In genomic region chr16:2770057-2770780, GRCh38 we compare ENCODE assay signal across 9 cellular contexts. TPM values are rescaled to one million over a fixed set of nuclear protein-coding genes. Genes with fewer than 3 reads are reported as not detected.
DNase-seq lines count a peak whose midpoint lies in the region; ATAC-seq, FAIRE-seq and TF ChIP-seq lines count a peak whose summit lies in the region.
"Had no signal": no experiment of that assay in that cellular context is flagged by ENCODE, and none has a peak within 500 bp of the region (broad histone marks: within the 10 kb centered on the region; RNA-seq: fewer than 3 reads in every experiment).

No MANE protein-coding gene starts in this region.

- H3K36me3 ChIP-seq in bronchial epithelial cell (ENCODE audit: control insufficient read depth, insufficient read depth, low read length) = peaks cover 55% of the 10 kb centered on the region
- no peaks in the 10 kb centered on the region for H3K36me3 ChIP-seq in neural progenitor cell

- intact Hi-C loops in activated T-helper 1 cell treated with anti-CD3 and anti-CD28 coated beads, Interleukin-12 subunit alpha, Interleukin-12 subunit beta, Interleukin-2, Interleukin-4 antibody, amounts not matched to agents 30 ng/mL and 10 ng/mL and 1 ng/mL, durations not matched to agents 14 hours and 24 hours and 36 hours (cut with micrococcal nuclease) = no loop called here

- H3F3A ChIP-seq in neural progenitor cell (ENCODE audit: low read depth) = peaks cover 72% of the 10 kb centered on the region

- FAIRE-seq in D721Med (lab: Jason Lieb, UNC) (no peak), bronchial epithelial cell (lab: Jason Lieb, UNC) (no peak)

- H3K4me3 ChIP-seq in bronchial epithelial cell (ENCODE audit: low read depth, low read length) (no peak overlapping the region), neural progenitor cell (no peak overlapping the region)

- H3K27me3 ChIP-seq in bronchial epithelial cell (ENCODE audit: control insufficient read depth, insufficient read depth, low read length) (no peaks in the 10 kb centered on the region), neural progenitor cell (no peaks in the 10 kb centered on the region)

- H3K27ac Mint-ChIP-seq in IgD-negative memory B cell = peak overlapping the region; percentile 31 to 97 (median 82)
- no peak overlapping the region for H3K27ac Mint-ChIP-seq in neural progenitor cell
- no peak overlapping the region for H3K27ac Mint-ChIP-seq in activated T-helper 1 cell treated with anti-CD3 and anti-CD28 coated beads, Interleukin-12 subunit alpha, Interleukin-12 subunit beta, Interleukin-2, Interleukin-4 antibody, amounts not matched to agents 30 ng/mL and 10 ng/mL and 1 ng/mL, durations not matched to agents 14 hours and 24 hours and 36 hours
- H3K27ac Mint-ChIP-seq: activated naive CD8-positive, alpha-beta T cell treated with anti-CD3 and anti-CD28 coated beads, Interleukin-2, amount 10 ng/mL, durations not matched to agents 7 days and 5 days had no signal

- H3K9me3 Mint-ChIP-seq in IgD-negative memory B cell (no peaks in the 10 kb centered on the region), neural progenitor cell (peaks cover 6% of the 10 kb centered on the region)
- H3K9me3 Mint-ChIP-seq in activated T-helper 1 cell treated with anti-CD3 and anti-CD28 coated beads, Interleukin-12 subunit alpha, Interleukin-12 subunit beta, Interleukin-2, Interleukin-4 antibody, amounts not matched to agents 30 ng/mL and 10 ng/mL and 1 ng/mL, durations not matched to agents 14 hours and 24 hours and 36 hours = no peaks in the 10 kb centered on the region
- H3K9me3 Mint-ChIP-seq: activated naive CD8-positive, alpha-beta T cell treated with anti-CD3 and anti-CD28 coated beads, Interleukin-2, amount 10 ng/mL, durations not matched to agents 7 days and 5 days had no signal

- H3K4me1 ChIP-seq in neural progenitor cell = no peaks in the 10 kb centered on the region

- peaks cover 75% of the 10 kb centered on the region for H4K20me1 ChIP-seq in neural progenitor cell (ENCODE audit: low read depth)

- peak overlapping the region; percentile 58 for H3K27ac ChIP-seq in neural progenitor cell

- H3K4me1 Mint-ChIP-seq in IgD-negative memory B cell (peaks cover 0 to 17% (median 5%) of the 10 kb centered on the region in 3 donors), neural progenitor cell (peaks cover 6% of the 10 kb centered on the region)
- H3K4me1 Mint-ChIP-seq in activated T-helper 1 cell treated with anti-CD3 and anti-CD28 coated beads, Interleukin-12 subunit alpha, Interleukin-12 subunit beta, Interleukin-2, Interleukin-4 antibody, amounts not matched to agents 30 ng/mL and 10 ng/mL and 1 ng/mL, durations not matched to agents 14 hours and 24 hours and 36 hours (ENCODE audit: low read depth) = peaks cover 5% of the 10 kb centered on the region
- H3K4me1 Mint-ChIP-seq: activated naive CD8-positive, alpha-beta T cell treated with anti-CD3 and anti-CD28 coated beads, Interleukin-2, amount 10 ng/mL, durations not matched to agents 7 days and 5 days had no signal

- TF ChIP-seq CTCF in D721Med (IDR thresholded peaks at IDR 0.05; ENCODE audit: insufficient read depth, missing control alignments) (peak; percentile 0), bronchial epithelial cell (IDR thresholded peaks at IDR 0.05; ENCODE audit: insufficient read depth, low read length, severe bottlenecking) (peak; percentile 9), neural progenitor cell (IDR thresholded peaks at IDR 0.05) (no peak)

- no peak for ATAC-seq in GM21737 (IDR thresholded peaks at IDR 0.05; ENCODE audit: unreplicated experiment)
- ATAC-seq in GM18505 (IDR thresholded peaks at IDR 0.05; ENCODE audit: unreplicated experiment) = no peak

- H3K9me3 ChIP-seq in neural progenitor cell (ENCODE audit: low read depth) = no peaks in the 10 kb centered on the region

- H2AFZ ChIP-seq in neural progenitor cell (replicated peaks) = no peak overlapping the region

- peak overlapping the region in 2 of 4 donors; percentile 18 to 49 for H3K4me3 Mint-ChIP-seq in IgD-negative memory B cell
- no peak overlapping the region for H3K4me3 Mint-ChIP-seq in neural progenitor cell
- no peak overlapping the region for H3K4me3 Mint-ChIP-seq in activated T-helper 1 cell treated with anti-CD3 and anti-CD28 coated beads, Interleukin-12 subunit alpha, Interleukin-12 subunit beta, Interleukin-2, Interleukin-4 antibody, amounts not matched to agents 30 ng/mL and 10 ng/mL and 1 ng/mL, durations not matched to agents 14 hours and 24 hours and 36 hours
- H3K4me3 Mint-ChIP-seq: activated naive CD8-positive, alpha-beta T cell treated with anti-CD3 and anti-CD28 coated beads, Interleukin-2, amount 10 ng/mL, durations not matched to agents 7 days and 5 days had no signal

- H3K27me3 Mint-ChIP-seq in IgD-negative memory B cell = no peaks in the 10 kb centered on the region
- H3K27me3 Mint-ChIP-seq in neural progenitor cell (ENCODE audit: insufficient read depth, low read depth) = peaks cover 17% of the 10 kb centered on the region
- no peaks in the 10 kb centered on the region for H3K27me3 Mint-ChIP-seq in activated T-helper 1 cell treated with anti-CD3 and anti-CD28 coated beads, Interleukin-12 subunit alpha, Interleukin-12 subunit beta, Interleukin-2, Interleukin-4 antibody, amounts not matched to agents 30 ng/mL and 10 ng/mL and 1 ng/mL, durations not matched to agents 14 hours and 24 hours and 36 hours (ENCODE audit: insufficient read depth)
- H3K27me3 Mint-ChIP-seq: activated naive CD8-positive, alpha-beta T cell treated with anti-CD3 and anti-CD28 coated beads, Interleukin-2, amount 10 ng/mL, durations not matched to agents 7 days and 5 days had no signal

- H3K4me2 ChIP-seq in neural progenitor cell = no peak overlapping the region

- TF ChIP-seq POLR2A in GM18505 (IDR thresholded peaks at IDR 0.05; ENCODE audit: borderline replicate concordance, extremely low read depth, insufficient read depth, insufficient read length) = no peak

- DNase-seq in D721Med (ENCODE audit: insufficient read length, low spot score) (no peak), bronchial epithelial cell (ENCODE audit: low read depth) (no peak), neural progenitor cell (ENCODE audit: low spot score) (no peak), inferior parietal cortex (ENCODE audit: extremely low spot score) (no peak)
- DNase-seq in activated T-helper 1 cell treated with anti-CD3 and anti-CD28 coated beads, Interleukin-12 subunit alpha, Interleukin-12 subunit beta, Interleukin-2, Interleukin-4 antibody, amounts not matched to agents 30 ng/mL and 10 ng/mL and 1 ng/mL, durations not matched to agents 14 hours and 24 hours and 36 hours (ENCODE audit: low spot score) = no peak
- DNase-seq: activated naive CD8-positive, alpha-beta T cell treated with anti-CD3 and anti-CD28 coated beads, Interleukin-2, amount 10 ng/mL, durations not matched to agents 7 days and 5 days had no signal

- H3K9ac ChIP-seq in neural progenitor cell = no peak overlapping the region

- H3K36me3 Mint-ChIP-seq in IgD-negative memory B cell = peaks cover 8% of the 10 kb centered on the region
- H3K36me3 Mint-ChIP-seq in neural progenitor cell = peaks cover 42% of the 10 kb centered on the region
- H3K36me3 Mint-ChIP-seq in activated T-helper 1 cell treated with anti-CD3 and anti-CD28 coated beads, Interleukin-12 subunit alpha, Interleukin-12 subunit beta, Interleukin-2, Interleukin-4 antibody, amounts not matched to agents 30 ng/mL and 10 ng/mL and 1 ng/mL, durations not matched to agents 14 hours and 24 hours and 36 hours (ENCODE audit: low read depth) = peaks cover 61% of the 10 kb centered on the region

- peaks cover 61% of the 10 kb centered on the region for H3K79me2 ChIP-seq in neural progenitor cell (ENCODE audit: low read depth)

RNA-seq across cellular contexts. Expression of gene ELOB, which starts 6.9 kb away (rescaled TPM):
- polyA plus RNA-seq in IgD-negative memory B cell = 262 TPM
- 468 and 946 TPM in 2 replicates for total RNA-seq in bronchial epithelial cell
- 210 and 402 TPM in 2 replicates for total RNA-seq in neural progenitor cell (ENCODE audit: low replicate concordance)
- 256 and 277 TPM in 2 replicates for total RNA-seq in activated T-helper 1 cell treated with anti-CD3 and anti-CD28 coated beads, Interleukin-12 subunit alpha, Interleukin-12 subunit beta, Interleukin-2, Interleukin-4 antibody, amounts not matched to agents 30 ng/mL and 10 ng/mL and 1 ng/mL, durations not matched to agents 14 hours and 24 hours and 36 hours

RNA-seq across cellular contexts. Expression of gene PRSS33, which starts 17.1 kb away (rescaled TPM):
- not detected for polyA plus RNA-seq in IgD-negative memory B cell
- total RNA-seq in bronchial epithelial cell (not detected in 2 replicates), neural progenitor cell (ENCODE audit: low replicate concordance) (0.40 and 0.73 TPM in 2 replicates)
- total RNA-seq in activated T-helper 1 cell treated with anti-CD3 and anti-CD28 coated beads, Interleukin-12 subunit alpha, Interleukin-12 subunit beta, Interleukin-2, Interleukin-4 antibody, amounts not matched to agents 30 ng/mL and 10 ng/mL and 1 ng/mL, durations not matched to agents 14 hours and 24 hours and 36 hours = 0.10 TPM in 1 of 2 replicates, not detected in the other

RNA-seq across cellular contexts. Expression of gene SRRM2, which starts 17.8 kb away (rescaled TPM):
- 159 TPM for polyA plus RNA-seq in IgD-negative memory B cell
- total RNA-seq in bronchial epithelial cell (30.5 and 41.5 TPM in 2 replicates), neural progenitor cell (ENCODE audit: low replicate concordance) (82.3 and 119 TPM in 2 replicates)
- 631 and 639 TPM in 2 replicates for total RNA-seq in activated T-helper 1 cell treated with anti-CD3 and anti-CD28 coated beads, Interleukin-12 subunit alpha, Interleukin-12 subunit beta, Interleukin-2, Interleukin-4 antibody, amounts not matched to agents 30 ng/mL and 10 ng/mL and 1 ng/mL, durations not matched to agents 14 hours and 24 hours and 36 hours

RNA-seq across cellular contexts. Expression of gene PRSS41, which starts 28.1 kb away (rescaled TPM):
- not detected for polyA plus RNA-seq in IgD-negative memory B cell
- total RNA-seq in bronchial epithelial cell (not detected in 2 replicates), neural progenitor cell (ENCODE audit: low replicate concordance) (not detected in 2 replicates)
- total RNA-seq in activated T-helper 1 cell treated with anti-CD3 and anti-CD28 coated beads, Interleukin-12 subunit alpha, Interleukin-12 subunit beta, Interleukin-2, Interleukin-4 antibody, amounts not matched to agents 30 ng/mL and 10 ng/mL and 1 ng/mL, durations not matched to agents 14 hours and 24 hours and 36 hours = not detected in 2 replicates
- total RNA-seq: activated naive CD8-positive, alpha-beta T cell treated with anti-CD3 and anti-CD28 coated beads, Interleukin-2, amount 10 ng/mL, durations not matched to agents 7 days and 5 days had no signal

RNA-seq across cellular contexts. Expression of gene PRSS21, which starts 46.8 kb away (rescaled TPM):
- polyA plus RNA-seq in IgD-negative memory B cell = 10.4 TPM
- 2.8 and 4.5 TPM in 2 replicates for total RNA-seq in bronchial epithelial cell
- total RNA-seq in neural progenitor cell (ENCODE audit: low replicate concordance) = not detected in 2 replicates
- total RNA-seq in activated T-helper 1 cell treated with anti-CD3 and anti-CD28 coated beads, Interleukin-12 subunit alpha, Interleukin-12 subunit beta, Interleukin-2, Interleukin-4 antibody, amounts not matched to agents 30 ng/mL and 10 ng/mL and 1 ng/mL, durations not matched to agents 14 hours and 24 hours and 36 hours = 9.2 and 10.1 TPM in 2 replicates

Comparison
In these comparisons a context has a peak if more than half of its experiments do, and no peak if none do; other contexts are left out.
1. H3K27ac Mint-ChIP-seq: peak in IgD-negative memory B cell (3 of 3); none in neural progenitor cell (single experiment) and activated T-helper 1 cell treated with anti-CD3 and anti-CD28 coated beads, Interleukin-12 subunit alpha, Interleukin-12 subunit beta, Interleukin-2, Interleukin-4 antibody, amounts not matched to agents 30 ng/mL and 10 ng/mL and 1 ng/mL, durations not matched to agents 14 hours and 24 hours and 36 hours (single experiment).